Comparison of ENCODE assay signal across 17 cellular contexts in the genomic region with DNA sequence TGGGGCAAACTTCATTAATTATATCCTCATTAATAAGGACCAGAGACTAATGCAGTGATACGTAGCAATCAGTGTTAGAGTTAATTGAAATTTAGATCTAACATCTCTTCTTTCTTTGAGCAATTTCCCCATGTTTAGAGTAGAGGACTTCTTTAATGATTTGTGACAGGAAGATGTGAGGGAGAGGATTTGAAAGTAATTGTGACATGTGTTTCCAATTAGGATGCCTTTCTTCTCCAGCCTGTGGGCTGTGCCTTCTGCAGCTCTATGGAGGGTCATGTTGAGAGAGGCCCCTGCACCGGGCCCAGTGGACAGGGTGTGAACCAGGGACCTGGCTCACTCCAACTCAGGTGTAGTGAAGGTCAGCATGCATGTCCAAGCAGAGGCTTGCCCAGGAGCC.
DNase-seq lines count a peak whose midpoint lies in the region; ATAC-seq and TF ChIP-seq lines count a peak whose summit lies in the region.
"Had no signal": no experiment of that assay in that cellular context is flagged by ENCODE, and none has a peak within 500 bp of the region (broad histone marks: within the 10 kb centered on the region; RNA-seq: fewer than 3 reads in every experiment).

No MANE protein-coding gene starts in this region.

- H3K9me3 Mint-ChIP-seq in type B pancreatic cell = peaks cover 3% of the 10 kb centered on the region

- peak; percentile 88 for ATAC-seq in SK-N-SH treated with all-trans-retinoic acid at 6 μM for 48 hours
- ATAC-seq: HepG2 had no signal

- H3K4me3 ChIP-seq in fibroblast of the aortic adventitia (ENCODE audit: low read depth, low read length) = no peak overlapping the region
- H3K4me3 ChIP-seq: MG63, Peyer's patch had no signal

- H3K36me3 Mint-ChIP-seq in type B pancreatic cell = no peaks in the 10 kb centered on the region
- H3K36me3 Mint-ChIP-seq: CD4-positive, CD25-positive, alpha-beta regulatory T cell had no signal

- H3K4me1 Mint-ChIP-seq in type B pancreatic cell (ENCODE audit: unreplicated experiment) = peaks cover 9% of the 10 kb centered on the region
- H3K4me1 Mint-ChIP-seq: CD4-positive, CD25-positive, alpha-beta regulatory T cell had no signal

- no peak overlapping the region for H3K27ac Mint-ChIP-seq in type B pancreatic cell
- H3K27ac Mint-ChIP-seq: CD4-positive, CD25-positive, alpha-beta regulatory T cell had no signal

- peak overlapping the region; percentile 15 for H3K4me3 Mint-ChIP-seq in type B pancreatic cell
- H3K4me3 Mint-ChIP-seq: CD4-positive, CD25-positive, alpha-beta regulatory T cell had no signal

- DNase-seq in GM03348 (ENCODE audit: low spot score) (peak; percentile 62), fibroblast of the aortic adventitia (ENCODE audit: low read depth) (peak; percentile 35), type B pancreatic cell (ENCODE audit: extremely low spot score, unreplicated experiment) (no peak), NCI-H2227 treated with DMSO at 0.1 percent for 48 hours (lab: John Stamatoyannopoulos, UW) (no peak), foreskin melanocyte (no peak), activated T-cell treated with anti-CD3 and anti-CD28 coated beads for 4 hours (no peak), germinal center (ENCODE audit: low spot score) (no peak)
- DNase-seq: CD4-positive, CD25-positive, alpha-beta regulatory T cell; GOT3; MG63; NCI-H1105; NCI-H187; Peyer's patch; SHP77 treated with DMSO at 0.1 percent for 48 hours; SW 1271 had no signal

- TF ChIP-seq CTCF in fibroblast of the aortic adventitia (IDR thresholded peaks at IDR 0.05; ENCODE audit: insufficient read depth, low read length) = no peak
- TF ChIP-seq CTCF in type B pancreatic cell (conservative IDR thresholded peaks at IDR 0.05) = no peak

- H3K27me3 Mint-ChIP-seq in type B pancreatic cell = peaks cover 15% of the 10 kb centered on the region
- H3K27me3 Mint-ChIP-seq: CD4-positive, CD25-positive, alpha-beta regulatory T cell had no signal

TF ChIP-seq in SK-N-SH treated with all-trans-retinoic acid at 6 μM for 48 hours, 23 proteins besides CTCF, POLR2A, EP300 and RAD21:
- TF ChIP-seq CSDC2 (CRISPR knock-in tag; IDR thresholded peaks at IDR 0.05) = no peak
- TF ChIP-seq, protein P1, sequence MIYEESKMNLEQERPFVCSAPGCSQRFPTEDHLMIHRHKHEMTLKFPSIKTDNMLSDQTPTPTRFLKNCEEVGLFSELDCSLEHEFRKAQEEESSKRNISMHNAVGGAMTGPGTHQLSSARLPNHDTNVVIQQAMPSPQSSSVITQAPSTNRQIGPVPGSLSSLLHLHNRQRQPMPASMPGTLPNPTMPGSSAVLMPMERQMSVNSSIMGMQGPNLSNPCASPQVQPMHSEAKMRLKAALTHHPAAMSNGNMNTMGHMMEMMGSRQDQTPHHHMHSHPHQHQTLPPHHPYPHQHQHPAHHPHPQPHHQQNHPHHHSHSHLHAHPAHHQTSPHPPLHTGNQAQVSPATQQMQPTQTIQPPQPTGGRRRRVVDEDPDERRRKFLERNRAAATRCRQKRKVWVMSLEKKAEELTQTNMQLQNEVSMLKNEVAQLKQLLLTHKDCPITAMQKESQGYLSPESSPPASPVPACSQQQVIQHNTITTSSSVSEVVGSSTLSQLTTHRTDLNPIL (CRISPR knock-in tag; IDR thresholded peaks at IDR 0.05; ENCODE audit: low read depth) = no peak
- TF ChIP-seq, protein P2, sequence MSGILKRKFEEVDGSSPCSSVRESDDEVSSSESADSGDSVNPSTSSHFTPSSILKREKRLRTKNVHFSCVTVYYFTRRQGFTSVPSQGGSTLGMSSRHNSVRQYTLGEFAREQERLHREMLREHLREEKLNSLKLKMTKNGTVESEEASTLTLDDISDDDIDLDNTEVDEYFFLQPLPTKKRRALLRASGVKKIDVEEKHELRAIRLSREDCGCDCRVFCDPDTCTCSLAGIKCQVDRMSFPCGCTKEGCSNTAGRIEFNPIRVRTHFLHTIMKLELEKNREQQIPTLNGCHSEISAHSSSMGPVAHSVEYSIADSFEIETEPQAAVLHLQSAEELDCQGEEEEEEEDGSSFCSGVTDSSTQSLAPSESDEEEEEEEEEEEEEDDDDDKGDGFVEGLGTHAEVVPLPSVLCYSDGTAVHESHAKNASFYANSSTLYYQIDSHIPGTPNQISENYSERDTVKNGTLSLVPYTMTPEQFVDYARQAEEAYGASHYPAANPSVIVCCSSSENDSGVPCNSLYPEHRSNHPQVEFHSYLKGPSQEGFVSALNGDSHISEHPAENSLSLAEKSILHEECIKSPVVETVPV (CRISPR knock-in tag; IDR thresholded peaks at IDR 0.05) = no peak
- TF ChIP-seq ZC3H10 (CRISPR knock-in tag; IDR thresholded peaks at IDR 0.05) = no peak
- TF ChIP-seq ZNF565 (CRISPR knock-in tag; conservative IDR thresholded peaks at IDR 0.05; ENCODE audit: low read depth) = no peak
- TF ChIP-seq SNAI2 (CRISPR knock-in tag; IDR thresholded peaks at IDR 0.05) = no peak
- TF ChIP-seq, protein P3, sequence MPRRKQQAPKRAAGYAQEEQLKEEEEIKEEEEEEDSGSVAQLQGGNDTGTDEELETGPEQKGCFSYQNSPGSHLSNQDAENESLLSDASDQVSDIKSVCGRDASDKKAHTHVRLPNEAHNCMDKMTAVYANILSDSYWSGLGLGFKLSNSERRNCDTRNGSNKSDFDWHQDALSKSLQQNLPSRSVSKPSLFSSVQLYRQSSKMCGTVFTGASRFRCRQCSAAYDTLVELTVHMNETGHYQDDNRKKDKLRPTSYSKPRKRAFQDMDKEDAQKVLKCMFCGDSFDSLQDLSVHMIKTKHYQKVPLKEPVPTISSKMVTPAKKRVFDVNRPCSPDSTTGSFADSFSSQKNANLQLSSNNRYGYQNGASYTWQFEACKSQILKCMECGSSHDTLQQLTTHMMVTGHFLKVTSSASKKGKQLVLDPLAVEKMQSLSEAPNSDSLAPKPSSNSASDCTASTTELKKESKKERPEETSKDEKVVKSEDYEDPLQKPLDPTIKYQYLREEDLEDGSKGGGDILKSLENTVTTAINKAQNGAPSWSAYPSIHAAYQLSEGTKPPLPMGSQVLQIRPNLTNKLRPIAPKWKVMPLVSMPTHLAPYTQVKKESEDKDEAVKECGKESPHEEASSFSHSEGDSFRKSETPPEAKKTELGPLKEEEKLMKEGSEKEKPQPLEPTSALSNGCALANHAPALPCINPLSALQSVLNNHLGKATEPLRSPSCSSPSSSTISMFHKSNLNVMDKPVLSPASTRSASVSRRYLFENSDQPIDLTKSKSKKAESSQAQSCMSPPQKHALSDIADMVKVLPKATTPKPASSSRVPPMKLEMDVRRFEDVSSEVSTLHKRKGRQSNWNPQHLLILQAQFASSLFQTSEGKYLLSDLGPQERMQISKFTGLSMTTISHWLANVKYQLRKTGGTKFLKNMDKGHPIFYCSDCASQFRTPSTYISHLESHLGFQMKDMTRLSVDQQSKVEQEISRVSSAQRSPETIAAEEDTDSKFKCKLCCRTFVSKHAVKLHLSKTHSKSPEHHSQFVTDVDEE (CRISPR knock-in tag; IDR thresholded peaks at IDR 0.05) = no peak
- TF ChIP-seq ZFP3 (CRISPR knock-in tag; IDR thresholded peaks at IDR 0.05) = no peak
- no peak for TF ChIP-seq GLIS3 (CRISPR knock-in tag; IDR thresholded peaks at IDR 0.05)

Comparison
In these comparisons a context has a peak if more than half of its experiments do, and no peak if none do; other contexts are left out.
1. DNase-seq: peak in GM03348 (single experiment) and fibroblast of the aortic adventitia (single experiment); none in type B pancreatic cell (single experiment), NCI-H2227 treated with DMSO at 0.1 percent for 48 hours (single experiment), foreskin melanocyte (single experiment), activated T-cell treated with anti-CD3 and anti-CD28 coated beads for 4 hours (single experiment) and germinal center (single experiment).